38 cellular contexts compared by ENCODE assay signal in the genomic region with DNA sequence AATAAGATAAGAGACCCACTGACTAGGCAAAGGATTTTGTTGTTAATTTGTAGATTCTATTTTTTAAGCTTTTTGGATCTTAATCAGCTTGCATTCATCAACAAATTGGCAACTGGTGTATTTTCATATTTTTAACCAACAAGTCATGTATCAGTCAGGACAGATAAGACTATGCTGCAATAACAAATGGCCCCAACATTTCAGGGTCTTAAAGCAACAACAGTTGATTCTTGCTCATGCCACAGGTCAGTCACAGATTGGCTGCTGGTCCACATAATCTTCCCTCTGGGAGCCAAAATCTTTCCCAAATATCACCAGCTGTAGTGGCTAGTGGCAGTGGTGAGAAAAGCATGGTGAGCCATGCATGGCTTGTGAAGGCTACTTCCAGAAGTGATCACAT. TPM values are rescaled to one million over a fixed set of nuclear protein-coding genes. Genes with fewer than 3 reads are reported as not detected.
"Had no signal": no experiment of that assay in that cellular context is flagged by ENCODE, and none has a peak within 500 bp of the region (broad histone marks: within the 10 kb centered on the region; RNA-seq: fewer than 3 reads in every experiment).

No MANE protein-coding gene starts in this region.

- H3K27me3 ChIP-seq: MG63 had no signal

- H3K27ac ChIP-seq: KMS-11 had no signal

- H3K4me2 ChIP-seq: KMS-11 had no signal

- H3K9ac ChIP-seq: KMS-11 had no signal

- DNase-seq: Karpas-422, Kasumi-1, MG63, MM.1S, MV-4-11, NCI-H1048, NCI-H1092, NCI-H1092 treated with DMSO at 0.1 percent for 48 hours, NCI-H1105, NCI-H1105 treated with DMSO at 0.1 percent for 48 hours, NCI-H1417, NCI-H1417 treated with DMSO at 0.1 percent for 48 hours, NCI-H1436, NCI-H1436 treated with DMSO at 0.1 percent for 48 hours, NCI-H146, NCI-H1694, NCI-H1694 treated with DMSO at 0.1 percent for 48 hours, NCI-H187, NCI-H187 treated with DMSO at 0.1 percent for 48 hours, NCI-H1930, NCI-H2029, NCI-H2029 treated with DMSO at 0.1 percent for 48 hours, NCI-H2081, NCI-H2081 treated with DMSO at 0.1 percent for 48 hours, NCI-H2107, NCI-H2171, NCI-H2171 treated with DMSO at 0.1 percent for 48 hours, NCI-H2227 treated with DMSO at 0.1 percent for 48 hours, NCI-H226, NCI-H345, NCI-H446, NCI-H446 treated with DMSO at 0.1 percent for 48 hours, NCI-H510A had no signal

- H3K36me3 ChIP-seq: MG63 had no signal

- H3K9me3 ChIP-seq: MG63 had no signal

- H3K4me3 ChIP-seq: MG63 had no signal

RNA-seq across cellular contexts. Expression of gene SERPINA12, which starts 21.9 kb away (rescaled TPM):
- total RNA-seq: LHCN-M2, M059J, MCF 10A, NCI-H460 had no signal

RNA-seq across cellular contexts. Expression of gene SERPINA4, which starts 30.1 kb away (rescaled TPM):
- total RNA-seq: LHCN-M2, M059J, MCF 10A, NCI-H460 had no signal

RNA-seq across cellular contexts. Expression of gene SERPINA9, which starts 55.2 kb away (rescaled TPM):
- total RNA-seq: LHCN-M2, M059J, MCF 10A, NCI-H460 had no signal
